In genomic region chr3:102979682-102980378, GRCh38 we compare ENCODE assay signal across 11 cellular contexts.
DNase-seq lines count a peak whose midpoint lies in the region; ATAC-seq and TF ChIP-seq lines count a peak whose summit lies in the region.
"Had no signal": no experiment of that assay in that cellular context is flagged by ENCODE, and none has a peak within 500 bp of the region (broad histone marks: within the 10 kb centered on the region; RNA-seq: fewer than 3 reads in every experiment).

No MANE protein-coding gene starts in this region.

- ATAC-seq in Right ventricle myocardium superior (ENCODE audit: poor library complexity) (peak; percentile 99), GM18520 (IDR thresholded peaks at IDR 0.05; ENCODE audit: unreplicated experiment) (no peak), HG03159 (IDR thresholded peaks at IDR 0.05; ENCODE audit: unreplicated experiment) (no peak)

- DNase-seq in EH (ENCODE audit: low read depth): peak; percentile 83
- peak; percentile 84 for DNase-seq in T1000 (lab: John Stamatoyannopoulos, UW)
- DNase-seq in Right ventricle myocardium superior: peak; percentile 84
- DNase-seq in retinal pigment epithelial cell (ENCODE audit: low read depth): peak; percentile 97
- DNase-seq in SHP77 treated with DMSO at 0.1 percent for 48 hours (lab: John Stamatoyannopoulos, UW): no peak
- no peak for DNase-seq in foreskin melanocyte
- DNase-seq: activated T-cell treated with anti-CD3 and anti-CD28 coated beads, Interleukin-2, amount 50 U/mL, for 1 hour; DND-41; stimulated activated CD4-positive, alpha-beta T cell treated with anti-CD3 and anti-CD28 coated beads, Interleukin-1b, Interleukin-23, amount 100 ng/mL, for 48 hours had no signal

- H3K4me3 ChIP-seq in retinal pigment epithelial cell (ENCODE audit: low read length): no peak overlapping the region

- TF ChIP-seq CTCF in retinal pigment epithelial cell (conservative IDR thresholded peaks at IDR 0.05; ENCODE audit: low read depth, low read length): no peak

- intact Hi-C loops in Right ventricle myocardium superior (cut with DNase I): no loop called here

Comparison
In these comparisons a context has a peak if more than half of its experiments do, and no peak if none do; other contexts are left out.
1. DNase-seq: peak in EH (single experiment), T1000 (single experiment), Right ventricle myocardium superior (single experiment) and retinal pigment epithelial cell (single experiment); none in SHP77 treated with DMSO at 0.1 percent for 48 hours (single experiment) and foreskin melanocyte (single experiment).